11 cellular contexts compared by ENCODE assay signal in genomic region chr6:139990865-139991264, GRCh38.
DNase-seq lines count a peak whose midpoint lies in the region; ATAC-seq and TF ChIP-seq lines count a peak whose summit lies in the region.
"Had no signal": no experiment of that assay in that cellular context is flagged by ENCODE, and none has a peak within 500 bp of the region (broad histone marks: within the 10 kb centered on the region; RNA-seq: fewer than 3 reads in every experiment).

No MANE protein-coding gene starts in this region.

- H3K4me1 Mint-ChIP-seq in HFFc6 (ENCODE audit: low read depth): peaks cover 54% of the 10 kb centered on the region
- peaks cover 23% of the 10 kb centered on the region for H3K4me1 Mint-ChIP-seq in dendritic cell treated with granulocyte-macrophage colony-stimulating factor and Interleukin-4, amounts not matched to agents 40 ng/mL and 50 ng/mL, for 4 days (ENCODE audit: low read depth)
- H3K4me1 Mint-ChIP-seq: activated naive CD8-positive, alpha-beta T cell treated with anti-CD3 and anti-CD28 coated beads, Interleukin-2, amount 50 U/mL, for 24 hours; stimulated activated memory B cell treated with anti-CD40 and anti-IgM and Interleukin-4, amounts not matched to agents 10 μg/mL and 1 μg/mL and 100 μg/mL, for 72 hours had no signal

- no peaks in the 10 kb centered on the region for H3K9me3 Mint-ChIP-seq in HFFc6
- H3K9me3 Mint-ChIP-seq in dendritic cell treated with granulocyte-macrophage colony-stimulating factor and Interleukin-4, amounts not matched to agents 40 ng/mL and 50 ng/mL, for 4 days: peaks cover 20% of the 10 kb centered on the region
- H3K9me3 Mint-ChIP-seq: activated naive CD8-positive, alpha-beta T cell treated with anti-CD3 and anti-CD28 coated beads, Interleukin-2, amount 50 U/mL, for 24 hours; stimulated activated memory B cell treated with anti-CD40 and anti-IgM and Interleukin-4, amounts not matched to agents 10 μg/mL and 1 μg/mL and 100 μg/mL, for 72 hours had no signal

- DNase-seq in HFFc6: no peak
- DNase-seq in left kidney (ENCODE audit: low read depth, low spot score): peak; percentile 70
- DNase-seq in sciatic nerve (ENCODE audit: low spot score): no peak
- no peak for DNase-seq in foreskin fibroblast
- DNase-seq in GDM1 (lab: John Stamatoyannopoulos, UW): no peak
- DNase-seq in GM13977 (ENCODE audit: low spot score): no peak
- DNase-seq: activated naive CD8-positive, alpha-beta T cell treated with anti-CD3 and anti-CD28 coated beads, Interleukin-2, amount 50 U/mL, for 24 hours; T1000 had no signal

- ATAC-seq in sciatic nerve (peak; percentile 77), GM21367 (IDR thresholded peaks at IDR 0.05; ENCODE audit: unreplicated experiment) (no peak)
- ATAC-seq: activated naive CD8-positive, alpha-beta T cell treated with anti-CD3 and anti-CD28 coated beads, Interleukin-2, amount 50 U/mL, for 24 hours; stimulated activated memory B cell treated with anti-CD40 and anti-IgM and Interleukin-4, amounts not matched to agents 10 μg/mL and 1 μg/mL and 100 μg/mL, for 72 hours had no signal

- peaks cover 23% of the 10 kb centered on the region for H3K36me3 Mint-ChIP-seq in HFFc6 (ENCODE audit: low read depth)
- H3K36me3 Mint-ChIP-seq in dendritic cell treated with granulocyte-macrophage colony-stimulating factor and Interleukin-4, amounts not matched to agents 40 ng/mL and 50 ng/mL, for 4 days (ENCODE audit: low read depth): no peaks in the 10 kb centered on the region
- H3K36me3 Mint-ChIP-seq: stimulated activated memory B cell treated with anti-CD40 and anti-IgM and Interleukin-4, amounts not matched to agents 10 μg/mL and 1 μg/mL and 100 μg/mL, for 72 hours had no signal

- in situ Hi-C loops in GM13977 (cut with MboI; ENCODE audit: low pct_unique_long_range_greater_than_20kb, low sequenced_read_pairs, unreplicated experiment): no loop called here

- H3K4me3 ChIP-seq in foreskin fibroblast (ENCODE audit: low read depth in 1 of 2, low read length in 2 of 2): no peak overlapping the region

- H3K27ac Mint-ChIP-seq in HFFc6: peak overlapping the region; percentile 72
- H3K27ac Mint-ChIP-seq in dendritic cell treated with granulocyte-macrophage colony-stimulating factor and Interleukin-4, amounts not matched to agents 40 ng/mL and 50 ng/mL, for 4 days: peak overlapping the region; percentile 39
- H3K27ac Mint-ChIP-seq: activated naive CD8-positive, alpha-beta T cell treated with anti-CD3 and anti-CD28 coated beads, Interleukin-2, amount 50 U/mL, for 24 hours; stimulated activated memory B cell treated with anti-CD40 and anti-IgM and Interleukin-4, amounts not matched to agents 10 μg/mL and 1 μg/mL and 100 μg/mL, for 72 hours had no signal

- TF ChIP-seq CTCF in HFFc6 (IDR thresholded peaks at IDR 0.05) (no peak), foreskin fibroblast (IDR thresholded peaks at IDR 0.05; ENCODE audit: low read depth, low read length) (no peak), GM13977 (IDR thresholded peaks at IDR 0.05; ENCODE audit: extremely low read depth, insufficient read depth, missing control alignments) (no peak)

- H3K4me3 Mint-ChIP-seq in HFFc6: no peak overlapping the region; the same call in 1 of the 2 replicates
- H3K4me3 Mint-ChIP-seq in dendritic cell treated with granulocyte-macrophage colony-stimulating factor and Interleukin-4, amounts not matched to agents 40 ng/mL and 50 ng/mL, for 4 days: no peak overlapping the region
- H3K4me3 Mint-ChIP-seq: activated naive CD8-positive, alpha-beta T cell treated with anti-CD3 and anti-CD28 coated beads, Interleukin-2, amount 50 U/mL, for 24 hours; stimulated activated memory B cell treated with anti-CD40 and anti-IgM and Interleukin-4, amounts not matched to agents 10 μg/mL and 1 μg/mL and 100 μg/mL, for 72 hours had no signal

- H3K27me3 Mint-ChIP-seq in HFFc6 (ENCODE audit: insufficient read depth): no peaks in the 10 kb centered on the region
- H3K27me3 Mint-ChIP-seq in dendritic cell treated with granulocyte-macrophage colony-stimulating factor and Interleukin-4, amounts not matched to agents 40 ng/mL and 50 ng/mL, for 4 days: no peaks in the 10 kb centered on the region
- H3K27me3 Mint-ChIP-seq: activated naive CD8-positive, alpha-beta T cell treated with anti-CD3 and anti-CD28 coated beads, Interleukin-2, amount 50 U/mL, for 24 hours; stimulated activated memory B cell treated with anti-CD40 and anti-IgM and Interleukin-4, amounts not matched to agents 10 μg/mL and 1 μg/mL and 100 μg/mL, for 72 hours had no signal

- intact Hi-C loops in dendritic cell treated with granulocyte-macrophage colony-stimulating factor and Interleukin-4, amounts not matched to agents 40 ng/mL and 50 ng/mL, for 4 days (cut with micrococcal nuclease): no loop called here
- intact Hi-C loops in sciatic nerve (cut with DNase I): no loop called here
